ENCODE assay signal across 24 cellular contexts in the genomic region with DNA sequence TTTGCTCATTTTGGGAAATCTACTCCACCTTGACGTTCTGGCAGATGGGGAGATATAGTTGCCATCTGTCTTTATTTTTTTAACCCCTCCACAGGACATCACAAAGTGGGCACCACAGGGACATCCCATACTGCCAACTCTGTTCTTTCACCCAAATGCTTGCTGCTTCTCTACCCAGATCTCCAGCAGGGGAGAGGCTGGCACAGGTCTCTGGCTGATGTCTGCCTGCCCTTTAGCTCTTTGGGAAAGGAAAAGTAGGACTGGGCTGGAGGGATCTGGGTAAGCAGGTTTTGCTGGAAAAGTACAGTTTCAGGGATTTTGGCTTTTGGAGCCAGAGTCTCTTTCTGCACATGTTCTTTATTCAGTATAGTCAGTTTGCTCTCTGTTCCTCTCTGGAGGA.
"Had no signal": no experiment of that assay in that cellular context is flagged by ENCODE, and none has a peak within 500 bp of the region (broad histone marks: within the 10 kb centered on the region; RNA-seq: fewer than 3 reads in every experiment).

No MANE protein-coding gene starts in this region.

- H3K9me3 Mint-ChIP-seq: activated naive CD4-positive, alpha-beta T cell treated with anti-CD3 and anti-CD28 coated beads, Interleukin-2, amount 10 ng/mL, durations not matched to agents 7 days and 5 days; activated naive CD8-positive, alpha-beta T cell treated with anti-CD3 and anti-CD28 coated beads, Interleukin-2, amount 50 U/mL, for 24 hours had no signal

- FAIRE-seq: kidney, small intestine had no signal

- H3K4me3 ChIP-seq: gastrocnemius medialis, ovary, right lobe of liver, uterus had no signal

- H3K27ac ChIP-seq: gastrocnemius medialis, ovary, right lobe of liver, uterus, VCaP had no signal

- H3K4me1 Mint-ChIP-seq: activated naive CD4-positive, alpha-beta T cell treated with anti-CD3 and anti-CD28 coated beads, Interleukin-2, amount 10 ng/mL, durations not matched to agents 7 days and 5 days; activated naive CD8-positive, alpha-beta T cell treated with anti-CD3 and anti-CD28 coated beads, Interleukin-2, amount 50 U/mL, for 24 hours; brain had no signal

- ATAC-seq: activated naive CD8-positive, alpha-beta T cell treated with anti-CD3 and anti-CD28 coated beads, Interleukin-2, amount 50 U/mL, for 24 hours; esophagus mucosa; gastrocnemius medialis; left lobe of liver; right lobe of liver; T-helper 17 cell had no signal

- H3K27me3 ChIP-seq: gastrocnemius medialis, ovary, right lobe of liver, uterus had no signal

- H3K4me1 ChIP-seq: gastrocnemius medialis, right lobe of liver, uterus had no signal

- H3K4me3 Mint-ChIP-seq: activated naive CD4-positive, alpha-beta T cell treated with anti-CD3 and anti-CD28 coated beads, Interleukin-2, amount 10 ng/mL, durations not matched to agents 7 days and 5 days; activated naive CD8-positive, alpha-beta T cell treated with anti-CD3 and anti-CD28 coated beads, Interleukin-2, amount 50 U/mL, for 24 hours; brain; T-helper 17 cell had no signal

- DNase-seq: activated CD4-positive, CD25-positive, alpha-beta regulatory T cell treated with anti-CD3 and anti-CD28 coated beads, Interleukin-2, amount 50 U/mL, for 72 hours; activated CD8-positive, alpha-beta memory T cell treated with anti-CD3 and anti-CD28 coated beads for 24 hours; activated CD8-positive, alpha-beta memory T cell treated with anti-CD3 and anti-CD28 coated beads, Interleukin-2, amount 50 U/mL, for 48 hours; activated effector memory CD4-positive, alpha-beta T cell treated with Interleukin-2 at 50 U/mL for 16 hours; activated naive CD4-positive, alpha-beta T cell treated with anti-CD3 and anti-CD28 coated beads, Interleukin-2, amount 10 ng/mL, durations not matched to agents 7 days and 5 days; activated naive CD8-positive, alpha-beta T cell treated with anti-CD3 and anti-CD28 coated beads, Interleukin-2, amount 50 U/mL, for 24 hours; activated T-cell treated with anti-CD3 and anti-CD28 coated beads, Interleukin-2, amount 50 U/mL, for 48 hours; central memory CD4-positive, alpha-beta T cell; effector CD4-positive, alpha-beta T cell; gastrocnemius medialis; head of caudate nucleus; kidney; midbrain; ovary; right lobe of liver; small intestine; stimulated activated CD4-positive, alpha-beta T cell treated with anti-CD3 and anti-CD28 coated beads, Interleukin-15, amount 100 ng/mL, for 24 hours; stimulated activated CD4-positive, alpha-beta T cell treated with anti-CD3 and anti-CD28 coated beads, Interleukin-2, amount 100 ng/mL, for 48 hours; T-helper 17 cell; uterus had no signal

- H3K36me3 Mint-ChIP-seq: activated naive CD4-positive, alpha-beta T cell treated with anti-CD3 and anti-CD28 coated beads, Interleukin-2, amount 10 ng/mL, durations not matched to agents 7 days and 5 days; brain had no signal

- H3K9me3 ChIP-seq: gastrocnemius medialis, ovary, right lobe of liver, uterus had no signal

- H3K27me3 Mint-ChIP-seq: activated naive CD4-positive, alpha-beta T cell treated with anti-CD3 and anti-CD28 coated beads, Interleukin-2, amount 10 ng/mL, durations not matched to agents 7 days and 5 days; activated naive CD8-positive, alpha-beta T cell treated with anti-CD3 and anti-CD28 coated beads, Interleukin-2, amount 50 U/mL, for 24 hours had no signal

- H3K36me3 ChIP-seq: gastrocnemius medialis, ovary, right lobe of liver, uterus had no signal

- H3K27ac Mint-ChIP-seq: activated naive CD4-positive, alpha-beta T cell treated with anti-CD3 and anti-CD28 coated beads, Interleukin-2, amount 10 ng/mL, durations not matched to agents 7 days and 5 days; activated naive CD8-positive, alpha-beta T cell treated with anti-CD3 and anti-CD28 coated beads, Interleukin-2, amount 50 U/mL, for 24 hours; T-helper 17 cell had no signal
